In the genomic region with DNA sequence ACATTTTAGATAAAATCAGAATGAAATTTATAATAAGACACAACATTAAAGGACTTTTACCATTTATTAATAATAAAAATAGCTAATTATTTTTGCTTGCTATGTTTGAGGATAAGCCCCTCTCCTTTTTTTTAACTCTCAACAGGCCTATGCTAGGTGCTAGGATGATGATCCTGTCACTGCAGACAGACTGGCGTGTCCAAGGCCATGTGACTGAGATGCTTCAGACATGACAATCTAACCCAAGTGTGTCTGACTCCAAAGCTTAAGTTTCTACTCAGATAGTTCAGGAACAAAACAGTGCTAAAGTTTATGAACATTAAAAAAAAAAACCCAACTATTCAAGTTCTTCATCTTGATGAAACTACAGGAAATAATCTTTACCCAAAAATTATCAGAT, we compare ENCODE assay signal across 18 cellular contexts.
"Had no signal": no experiment of that assay in that cellular context is flagged by ENCODE, and none has a peak within 500 bp of the region (broad histone marks: within the 10 kb centered on the region; RNA-seq: fewer than 3 reads in every experiment).

No MANE protein-coding gene starts in this region.

- H3K36me3 Mint-ChIP-seq: activated CD4-positive, alpha-beta memory T cell treated with anti-CD3 and anti-CD28 coated beads for 36 hours had no signal

- H3K27me3 ChIP-seq: body of pancreas, colonic mucosa, spleen had no signal

- H3K4me3 ChIP-seq: body of pancreas, colonic mucosa, lower lobe of right lung, spleen, thoracic aorta had no signal

- H3K27ac Mint-ChIP-seq: activated CD4-positive, alpha-beta memory T cell treated with anti-CD3 and anti-CD28 coated beads for 36 hours; activated CD4-positive, alpha-beta T cell treated with anti-CD3 and anti-CD28 coated beads for 36 hours; activated CD8-positive, alpha-beta memory T cell treated with anti-CD3 and anti-CD28 coated beads, Interleukin-2, amount 10 ng/mL, durations not matched to agents 7 days and 5 days; endodermal cell; nephron; stimulated activated naive B cell treated with anti-CD40 and anti-IgM and Interleukin-4, amounts not matched to agents 10 μg/mL and 1 μg/mL and 100 μg/mL, for 72 hours had no signal

- H3K27ac ChIP-seq: colonic mucosa, epithelial cell of prostate, lower lobe of right lung, parathyroid adenoma, spleen, thoracic aorta had no signal

- H3K27me3 Mint-ChIP-seq: activated CD4-positive, alpha-beta memory T cell treated with anti-CD3 and anti-CD28 coated beads for 36 hours; activated CD4-positive, alpha-beta T cell treated with anti-CD3 and anti-CD28 coated beads for 36 hours; activated CD8-positive, alpha-beta memory T cell treated with anti-CD3 and anti-CD28 coated beads, Interleukin-2, amount 10 ng/mL, durations not matched to agents 7 days and 5 days; stimulated activated naive B cell treated with anti-CD40 and anti-IgM and Interleukin-4, amounts not matched to agents 10 μg/mL and 1 μg/mL and 100 μg/mL, for 72 hours had no signal

- ATAC-seq: activated CD4-positive, alpha-beta T cell treated with anti-CD3 and anti-CD28 coated beads for 36 hours; activated CD8-positive, alpha-beta memory T cell treated with anti-CD3 and anti-CD28 coated beads, Interleukin-2, amount 10 ng/mL, durations not matched to agents 7 days and 5 days; body of pancreas; lower lobe of right lung; stimulated activated naive B cell treated with anti-CD40 and anti-IgM and Interleukin-4, amounts not matched to agents 10 μg/mL and 1 μg/mL and 100 μg/mL, for 72 hours had no signal

- H3K4me3 Mint-ChIP-seq: activated CD4-positive, alpha-beta memory T cell treated with anti-CD3 and anti-CD28 coated beads for 36 hours; activated CD4-positive, alpha-beta T cell treated with anti-CD3 and anti-CD28 coated beads for 36 hours; activated CD8-positive, alpha-beta memory T cell treated with anti-CD3 and anti-CD28 coated beads, Interleukin-2, amount 10 ng/mL, durations not matched to agents 7 days and 5 days; endodermal cell; nephron; stimulated activated naive B cell treated with anti-CD40 and anti-IgM and Interleukin-4, amounts not matched to agents 10 μg/mL and 1 μg/mL and 100 μg/mL, for 72 hours had no signal

- H3K9me3 ChIP-seq: body of pancreas, colonic mucosa, lower lobe of right lung, spleen, thoracic aorta had no signal

- H3K9me3 Mint-ChIP-seq: activated CD4-positive, alpha-beta memory T cell treated with anti-CD3 and anti-CD28 coated beads for 36 hours; nephron; stimulated activated naive B cell treated with anti-CD40 and anti-IgM and Interleukin-4, amounts not matched to agents 10 μg/mL and 1 μg/mL and 100 μg/mL, for 72 hours had no signal

- H3K36me3 ChIP-seq: colonic mucosa, lower lobe of right lung, spleen, thoracic aorta had no signal

- DNase-seq: activated CD4-positive, alpha-beta memory T cell treated with anti-CD3 and anti-CD28 coated beads for 36 hours; activated CD4-positive, alpha-beta T cell treated with anti-CD3 and anti-CD28 coated beads for 36 hours; activated CD8-positive, alpha-beta memory T cell treated with anti-CD3 and anti-CD28 coated beads, Interleukin-2, amount 10 ng/mL, durations not matched to agents 7 days and 5 days; activated naive CD4-positive, alpha-beta T cell; body of pancreas; central memory CD4-positive, alpha-beta T cell; colonic mucosa; endodermal cell; foreskin melanocyte; glutamatergic neuron; lower lobe of right lung; spleen; stimulated activated CD4-positive, alpha-beta T cell treated with anti-CD3 and anti-CD28 coated beads, Interleukin-4, amount 100 ng/mL, for 4 hours; stimulated activated naive B cell treated with anti-CD40 and anti-IgM and Interleukin-4, amounts not matched to agents 10 μg/mL and 1 μg/mL and 100 μg/mL, for 72 hours had no signal
